Comparison of ENCODE assay signal across 18 cellular contexts in genomic region chr5:79480991-79481390, GRCh38. TPM values are rescaled to one million over a fixed set of nuclear protein-coding genes. Genes with fewer than 3 reads are reported as not detected.
DNase-seq lines count a peak whose midpoint lies in the region; ATAC-seq, FAIRE-seq and TF ChIP-seq lines count a peak whose summit lies in the region.
"Had no signal": no experiment of that assay in that cellular context is flagged by ENCODE, and none has a peak within 500 bp of the region (broad histone marks: within the 10 kb centered on the region; RNA-seq: fewer than 3 reads in every experiment).

No MANE protein-coding gene starts in this region.

- no peaks in the 10 kb centered on the region for H3K9me2 ChIP-seq in GM23338 (ENCODE audit: insufficient read depth)

- no peak overlapping the region for H3K27ac ChIP-seq in GM23338 (ENCODE audit: low read depth)
- H3K27ac ChIP-seq in cardiac muscle cell = peak overlapping the region; percentile 94
- peak overlapping the region; percentile 93 for H3K27ac ChIP-seq in psoas muscle

- peaks cover 48% of the 10 kb centered on the region for H3K4me1 Mint-ChIP-seq in GM23338

- intact Hi-C loops in left ventricle myocardium superior (cut with micrococcal nuclease) (no loop called here), psoas muscle (cut with DNase I) (no loop called here)

- 27 to 55% (median 32%) methylated on average over 3 of the region's 3 CpGs for WGBS in psoas muscle, 3 donors

- H3K27ac Mint-ChIP-seq in GM23338 = peak overlapping the region; percentile 23; the same call in 1 of the 2 replicates
- H3K27ac Mint-ChIP-seq: CD4-positive, alpha-beta T cell had no signal

- H3K4me2 ChIP-seq in GM23338 = no peak overlapping the region

- FAIRE-seq in frontal cortex (lab: Jason Lieb, UNC) = no peak
- FAIRE-seq: H54, HepG2, HTR-8/SVneo had no signal

- no peak overlapping the region for H2AFZ ChIP-seq in GM23338

- H3K9me3 Mint-ChIP-seq in GM23338 = no peaks in the 10 kb centered on the region
- H3K9me3 Mint-ChIP-seq: CD4-positive, alpha-beta T cell had no signal

- no peaks in the 10 kb centered on the region for H3K27me3 Mint-ChIP-seq in GM23338 (ENCODE audit: insufficient read depth, low read depth, poor library complexity)
- H3K27me3 Mint-ChIP-seq: CD4-positive, alpha-beta T cell had no signal

- no peak for ATAC-seq in GM23338
- ATAC-seq in left ventricle myocardium superior = peak; percentile 87
- peak; percentile 25 to 62 (median 50) for ATAC-seq in psoas muscle
- ATAC-seq in HG03175 (IDR thresholded peaks at IDR 0.05; ENCODE audit: unreplicated experiment) = no peak
- no peak for ATAC-seq in HG03025 (IDR thresholded peaks at IDR 0.05; ENCODE audit: low FRiP score, unreplicated experiment)
- ATAC-seq: HCT116, HepG2 had no signal

- H3K4me1 ChIP-seq in GM23338 (ENCODE audit: insufficient read depth) (peaks cover 27% of the 10 kb centered on the region), cardiac muscle cell (ENCODE audit: low read depth) (peaks cover 24% of the 10 kb centered on the region), psoas muscle (peaks cover 45% of the 10 kb centered on the region)

- H3K4me3 ChIP-seq in GM23338 = no peak overlapping the region
- H3K4me3 ChIP-seq in cardiac muscle cell = no peak overlapping the region
- peak overlapping the region; percentile 56 for H3K4me3 ChIP-seq in psoas muscle

- H3K36me3 Mint-ChIP-seq in GM23338 (ENCODE audit: low read depth) = peaks cover 4% of the 10 kb centered on the region; the same call in 2 of the 3 replicates

- H4K20me1 ChIP-seq in GM23338 (replicated peaks; ENCODE audit: insufficient read depth) = no peaks in the 10 kb centered on the region

- no peak for DNase-seq in GM23338 (ENCODE audit: low spot score)
- DNase-seq in cardiac muscle cell (ENCODE audit: low read depth in 1 of 2, low spot score in 1 of 2) = no peak
- DNase-seq in left ventricle myocardium superior = no peak
- DNase-seq in psoas muscle = no peak
- no peak for DNase-seq in frontal cortex (ENCODE audit: low spot score in 2 of 2)
- DNase-seq in NCI-H748 treated with DMSO at 0.1 percent for 48 hours (lab: John Stamatoyannopoulos, UW) = no peak
- DNase-seq: 8988T; ACHN; C1 segment of cervical spinal cord; Calu3; CD4-positive, alpha-beta T cell; DMS 273 treated with DMSO at 0.1 percent for 48 hours had no signal

- no peak for TF ChIP-seq CTCF in GM23338 (conservative IDR thresholded peaks at IDR 0.05; ENCODE audit: low read depth in 2 of 2)
- no peak for TF ChIP-seq CTCF in cardiac muscle cell (IDR thresholded peaks at IDR 0.05; ENCODE audit: low read depth, low read length)
- TF ChIP-seq CTCF in psoas muscle (IDR thresholded peaks at IDR 0.05) = no peak

- H3K27me3 ChIP-seq in GM23338 (ENCODE audit: insufficient read depth) (no peaks in the 10 kb centered on the region), cardiac muscle cell (no peaks in the 10 kb centered on the region), psoas muscle (ENCODE audit: insufficient read depth in 3 of 3, low read length in 2 of 3) (no peaks in the 10 kb centered on the region)

- H3K36me3 ChIP-seq in GM23338 (ENCODE audit: insufficient read depth) (no peaks in the 10 kb centered on the region), cardiac muscle cell (no peaks in the 10 kb centered on the region), psoas muscle (ENCODE audit: insufficient read depth in 1 of 2, low read depth in 1 of 2) (no peaks in the 10 kb centered on the region)

- H3K4me3 Mint-ChIP-seq in GM23338 = no peak overlapping the region
- H3K4me3 Mint-ChIP-seq: CD4-positive, alpha-beta T cell had no signal

- H3F3A ChIP-seq in GM23338 (replicated peaks; ENCODE audit: low read depth) = no peaks in the 10 kb centered on the region

- H3K9me3 ChIP-seq in cardiac muscle cell (ENCODE audit: low read depth) (no peaks in the 10 kb centered on the region), psoas muscle (no peaks in the 10 kb centered on the region)

- peaks cover 99% of the 10 kb centered on the region for H3K79me2 ChIP-seq in GM23338 (replicated peaks; ENCODE audit: insufficient read depth)

TF ChIP-seq in GM23338, 12 proteins besides CTCF, POLR2A, EP300 and RAD21 (continues in another document):
- TF ChIP-seq ZNF462 (CRISPR knock-in tag; IDR thresholded peaks at IDR 0.05) (no peak), CREB1 (CRISPR knock-in tag; IDR thresholded peaks at IDR 0.05; ENCODE audit: low read depth) (no peak), EZH2 (IDR thresholded peaks at IDR 0.05; ENCODE audit: low read depth, unreplicated experiment) (no peak)

RNA-seq across cellular contexts. Expression of gene HOMER1, which starts 32.9 kb away (rescaled TPM):
- total RNA-seq in GM23338 (2014; rRNA removed; shearing (Covaris generic)) = 45.1 and 46.3 TPM in 2 replicates
- polyA plus RNA-seq in GM23338 (2016; fragmentation: Nextera tagmentation; extraction: Ambion mirVana) = 77.9 and 80.3 TPM in 2 replicates
- 18.1 and 28.0 TPM in 2 replicates for total RNA-seq in cardiac muscle cell
- 26.3 and 28.5 TPM in 2 replicates for polyA plus RNA-seq in cardiac muscle cell
- 59.5 TPM for total RNA-seq in left ventricle myocardium superior
- total RNA-seq in psoas muscle = 10 to 100 TPM; 32.7 to 52.4 (median 36.2) TPM
- polyA plus RNA-seq in psoas muscle = 10 to 100 TPM in 2 of 3 donors, 1 to 10 TPM in 1; 3.2 to 36.5 (median 11.1) TPM
- total RNA-seq in frontal cortex = 205 TPM

Comparison
In these comparisons a context has a peak if more than half of its experiments do, and no peak if none do; other contexts are left out.
1. ATAC-seq: peak in left ventricle myocardium superior (single experiment) and psoas muscle (4 of 4); none in GM23338 (single experiment), HG03175 (single experiment) and HG03025 (single experiment).